Comparison of ENCODE assay signal across 24 cellular contexts in the genomic region with DNA sequence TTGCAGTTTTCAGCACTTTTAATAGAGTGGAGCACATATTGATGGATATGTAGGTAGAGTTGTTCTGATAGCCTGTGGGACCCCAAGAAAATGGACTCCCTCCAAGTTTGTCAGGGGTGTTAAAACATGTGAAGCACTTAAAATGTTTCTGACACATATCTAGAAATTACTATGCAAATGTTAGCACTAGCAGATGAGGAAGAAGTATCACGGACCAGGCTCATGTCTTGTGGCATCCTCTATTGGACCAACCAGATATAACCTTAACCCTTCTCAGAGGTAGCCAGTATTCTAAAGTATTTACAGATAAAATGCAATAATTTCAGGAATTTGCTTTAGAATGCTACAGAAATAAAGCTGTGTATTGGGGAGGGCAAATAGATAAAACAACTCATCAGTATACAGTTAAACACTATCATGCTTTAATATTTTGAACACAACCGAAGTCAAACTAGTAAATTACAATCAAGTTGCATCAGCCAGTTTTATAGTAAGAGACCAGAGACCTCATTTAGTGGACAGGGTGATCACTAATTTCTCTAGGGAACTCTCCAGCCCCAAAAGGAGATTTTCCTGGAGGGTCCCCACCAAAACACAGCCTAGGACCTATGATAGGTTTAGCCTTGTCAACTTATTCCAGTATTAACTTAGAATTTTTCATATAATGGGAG. TPM values are rescaled to one million over a fixed set of nuclear protein-coding genes. Genes with fewer than 3 reads are reported as not detected.
A peak's percentile ranks its signal among the peaks of the same experiment; 100 is the strongest.
DNase-seq lines count a peak whose midpoint lies in the region; ATAC-seq, FAIRE-seq and TF ChIP-seq lines count a peak whose summit lies in the region.
"Had no signal": no experiment of that assay in that cellular context is flagged by ENCODE, and none has a peak within 500 bp of the region (broad histone marks: within the 10 kb centered on the region; RNA-seq: fewer than 3 reads in every experiment).

No MANE protein-coding gene starts in this region.

- H3K4me1 Mint-ChIP-seq in GM23338 = peaks cover 2% of the 10 kb centered on the region; the same call in 1 of the 3 replicates
- H3K4me1 Mint-ChIP-seq: T-cell had no signal

- H3F3A ChIP-seq in GM23338 (replicated peaks; ENCODE audit: low read depth) = no peaks in the 10 kb centered on the region

- peak overlapping the region; percentile 49 for H3K27ac Mint-ChIP-seq in GM23338
- H3K27ac Mint-ChIP-seq: CD4-positive, alpha-beta T cell; T-cell had no signal

- TF ChIP-seq POLR2A in H54 (IDR thresholded peaks at IDR 0.05; ENCODE audit: low read depth, low read length) = no peak

- H3K4me3 ChIP-seq in ACC112 (ENCODE audit: low read depth, low read length) (no peak overlapping the region), GM23338 (no peak overlapping the region), SJSA1 (no peak overlapping the region), brain microvascular endothelial cell (ENCODE audit: low read depth, low read length) (no peak overlapping the region), upper lobe of right lung (no peak overlapping the region)
- H3K4me3 ChIP-seq: SK-N-MC had no signal

- H3K36me3 ChIP-seq in ACC112 (ENCODE audit: insufficient read depth, low read length) = no peaks in the 10 kb centered on the region
- peaks cover 7% of the 10 kb centered on the region; the same call in 1 of the 2 replicates for H3K36me3 ChIP-seq in GM23338 (ENCODE audit: insufficient read depth)
- no peaks in the 10 kb centered on the region for H3K36me3 ChIP-seq in SJSA1
- H3K36me3 ChIP-seq in brain microvascular endothelial cell (replicated peaks) = no peaks in the 10 kb centered on the region
- H3K36me3 ChIP-seq in upper lobe of right lung = no peaks in the 10 kb centered on the region

- intact Hi-C loops in upper lobe of right lung (cut with DNase I) = no loop called here

- H3K36me3 Mint-ChIP-seq in GM23338 (ENCODE audit: low read depth) = no peaks in the 10 kb centered on the region; the same call in 1 of the 3 replicates
- H3K36me3 Mint-ChIP-seq: T-cell had no signal

- H3K9me3 Mint-ChIP-seq in GM23338 = peaks cover 17% of the 10 kb centered on the region; the same call in 2 of the 3 replicates

- H3K9me2 ChIP-seq in GM23338 (ENCODE audit: insufficient read depth) = no peaks in the 10 kb centered on the region

- no peak overlapping the region for H3K4me2 ChIP-seq in GM23338

- no peak for FAIRE-seq in H54 (lab: Jason Lieb, UNC)
- FAIRE-seq: GM12891 had no signal

- peak overlapping the region; percentile 74 for H3K27ac ChIP-seq in ACC112 (ENCODE audit: low read depth, low read length)
- no peak overlapping the region for H3K27ac ChIP-seq in GM23338 (ENCODE audit: low read depth)
- H3K27ac ChIP-seq in SJSA1 = peak overlapping the region; percentile 33
- H3K27ac ChIP-seq in brain microvascular endothelial cell = peak overlapping the region; percentile 33
- no peak overlapping the region for H3K27ac ChIP-seq in upper lobe of right lung
- H3K27ac ChIP-seq: HL-60, SK-N-MC had no signal

- no peaks in the 10 kb centered on the region for H3K79me2 ChIP-seq in ACC112 (ENCODE audit: control insufficient read depth, insufficient read depth, low read length, unreplicated experiment)
- H3K79me2 ChIP-seq in GM23338 (replicated peaks; ENCODE audit: insufficient read depth) = no peaks in the 10 kb centered on the region

- DNase-seq in GM23338 (ENCODE audit: low spot score) = no peak
- DNase-seq in SJSA1 (ENCODE audit: low read depth in 1 of 2, low spot score in 2 of 2) = no peak
- no peak for DNase-seq in brain microvascular endothelial cell
- no peak for DNase-seq in H54 (ENCODE audit: insufficient read length, low spot score)
- DNase-seq in anterior cingulate cortex (lab: John Stamatoyannopoulos, UW) = no peak
- no peak for DNase-seq in upper lobe of right lung
- DNase-seq: 8988T; CD4-positive, alpha-beta T cell; DMS153; GF-D8; Kasumi-1; MM.1S; NCI-H1092 treated with DMSO at 0.1 percent for 48 hours; NCI-H2081; NCI-H510A; NCI-H748 treated with DMSO at 0.1 percent for 48 hours; NK-92 treated with Interleukin-12 subunit alpha and Interleukin-12 subunit beta, amount 100 ng/mL, for 24 hours; Right ventricle myocardium superior; T-cell had no signal

- H4K20me1 ChIP-seq in GM23338 (replicated peaks; ENCODE audit: insufficient read depth) = no peaks in the 10 kb centered on the region

- no peaks in the 10 kb centered on the region for H3K9me3 ChIP-seq in SJSA1 (replicated peaks)
- no peaks in the 10 kb centered on the region for H3K9me3 ChIP-seq in upper lobe of right lung

- H3K27me3 ChIP-seq in ACC112 (ENCODE audit: insufficient read depth, low read length) = no peaks in the 10 kb centered on the region
- no peaks in the 10 kb centered on the region for H3K27me3 ChIP-seq in GM23338 (ENCODE audit: insufficient read depth)
- H3K27me3 ChIP-seq in SJSA1 (replicated peaks) = no peaks in the 10 kb centered on the region
- no peaks in the 10 kb centered on the region for H3K27me3 ChIP-seq in brain microvascular endothelial cell (replicated peaks)
- no peaks in the 10 kb centered on the region for H3K27me3 ChIP-seq in upper lobe of right lung

- no peaks in the 10 kb centered on the region for H3K27me3 Mint-ChIP-seq in GM23338 (ENCODE audit: insufficient read depth, low read depth, poor library complexity)
- H3K27me3 Mint-ChIP-seq: CD4-positive, alpha-beta T cell; T-cell had no signal

- in situ Hi-C loops in brain microvascular endothelial cell (cut with HindIII; ENCODE audit: low pct_ligation_motif_present, low sequenced_read_pairs) = no loop called here

- peaks cover 18% of the 10 kb centered on the region for H3K4me1 ChIP-seq in ACC112 (ENCODE audit: control insufficient read depth, insufficient read depth, low read length, unreplicated experiment)
- no peaks in the 10 kb centered on the region for H3K4me1 ChIP-seq in GM23338 (ENCODE audit: insufficient read depth)
- peaks cover 16% of the 10 kb centered on the region for H3K4me1 ChIP-seq in SJSA1 (replicated peaks)
- H3K4me1 ChIP-seq in upper lobe of right lung = no peaks in the 10 kb centered on the region

- ATAC-seq in GM23338 (no peak), upper lobe of right lung (no peak), GM19467 (IDR thresholded peaks at IDR 0.05; ENCODE audit: unreplicated experiment) (no peak)
- ATAC-seq: T-cell had no signal

- H3K4me3 Mint-ChIP-seq in GM23338 = no peak overlapping the region
- H3K4me3 Mint-ChIP-seq: CD4-positive, alpha-beta T cell; T-cell had no signal

- TF ChIP-seq CTCF in GM23338 (conservative IDR thresholded peaks at IDR 0.05; ENCODE audit: low read depth in 2 of 2) (no peak), brain microvascular endothelial cell (IDR thresholded peaks at IDR 0.05; ENCODE audit: low read depth, low read length, missing control alignments) (no peak), upper lobe of right lung (IDR thresholded peaks at IDR 0.05) (no peak)

- H2AFZ ChIP-seq in ACC112 (ENCODE audit: low read length, unreplicated experiment) (peak overlapping the region; percentile 79), GM23338 (no peak overlapping the region)

TF ChIP-seq in GM23338, 12 proteins besides CTCF, POLR2A, EP300 and RAD21 (continues in another document):
- TF ChIP-seq ZNF331 (CRISPR knock-in tag; IDR thresholded peaks at IDR 0.05; ENCODE audit: low read depth) (no peak), STAT1 (IDR thresholded peaks at IDR 0.05; ENCODE audit: unreplicated experiment) (no peak), EZH2 (IDR thresholded peaks at IDR 0.05; ENCODE audit: low read depth, unreplicated experiment) (no peak), CREB1 (CRISPR knock-in tag; IDR thresholded peaks at IDR 0.05; ENCODE audit: low read depth) (no peak)

RNA-seq across cellular contexts. Expression of a gene that starts 57.2 kb away (rescaled TPM):
- 3.5 and 3.8 TPM in 2 replicates for total RNA-seq in GM23338 (2014; rRNA removed; shearing (Covaris generic))
- polyA plus RNA-seq in GM23338 (2016; fragmentation: Nextera tagmentation; extraction: Ambion mirVana) = 1.2 and 1.9 TPM in 2 replicates
- total RNA-seq in SJSA1 (2014; rRNA removed; shearing (Covaris generic)) = 352 and 372 TPM in 2 replicates
- 46.9 TPM for total RNA-seq in upper lobe of right lung

Comparison
In these comparisons a context has a peak if more than half of its experiments do, and no peak if none do; other contexts are left out.
1. H3K27ac ChIP-seq: peak in ACC112 (single experiment), SJSA1 (single experiment) and brain microvascular endothelial cell (single experiment); none in GM23338 (single experiment) and upper lobe of right lung (single experiment).
2. RNA of a gene that starts 57.2 kb away (total RNA-seq): 352 to 372 TPM in SJSA1 and 46.9 TPM in upper lobe of right lung (single experiment); 3.5 to 3.8 TPM in GM23338; every median in the first group is over 10 times any median in the second.